17 cellular contexts compared by ENCODE assay signal in genomic region chr20:47454298-47455132, GRCh38. TPM values are rescaled to one million over a fixed set of nuclear protein-coding genes. Genes with fewer than 3 reads are reported as not detected.
A peak's percentile ranks its signal among the peaks of the same experiment; 100 is the strongest.
DNase-seq lines count a peak whose midpoint lies in the region; ATAC-seq and TF ChIP-seq lines count a peak whose summit lies in the region.
"Had no signal": no experiment of that assay in that cellular context is flagged by ENCODE, and none has a peak within 500 bp of the region (broad histone marks: within the 10 kb centered on the region; RNA-seq: fewer than 3 reads in every experiment).

No MANE protein-coding gene starts in this region.

- in situ Hi-C loops in transverse colon (cut with MboI; ENCODE audit: low pct_ligation_motif_present in 1 of 4, low pct_unique_long_range_greater_than_20kb in 1 of 4, low sequenced_read_pairs in 3 of 4) = no loop called here

- H3K4me3 ChIP-seq in transverse colon (no peak overlapping the region), colonic mucosa (no peak overlapping the region)
- H3K4me3 ChIP-seq: sigmoid colon, uterus had no signal

- no peaks in the 10 kb centered on the region for H3K36me3 ChIP-seq in transverse colon
- no peaks in the 10 kb centered on the region for H3K36me3 ChIP-seq in colonic mucosa
- H3K36me3 ChIP-seq: sigmoid colon, uterus had no signal

- no peak overlapping the region for H3K4me3 Mint-ChIP-seq in activated CD8-positive, alpha-beta T cell treated with anti-CD3 and anti-CD28 coated beads for 36 hours
- H3K4me3 Mint-ChIP-seq in activated CD8-positive, alpha-beta T cell treated with anti-CD3 and anti-CD28 coated beads, Interleukin-2, amount 10 ng/mL, durations not matched to agents 7 days and 5 days = no peak overlapping the region
- no peak overlapping the region for H3K4me3 Mint-ChIP-seq in activated naive CD8-positive, alpha-beta T cell treated with anti-CD3 and anti-CD28 coated beads, Interleukin-2, amount 50 U/mL, for 24 hours
- H3K4me3 Mint-ChIP-seq in type B pancreatic cell = peak overlapping the region; percentile 73

- 80 to 89% methylated on average over 3 to 10 of the region's 10 CpGs for WGBS in transverse colon (ENCODE audit: low coverage in 1 of 2), 2 donors

- no peaks in the 10 kb centered on the region for H3K9me3 ChIP-seq in transverse colon
- no peaks in the 10 kb centered on the region for H3K9me3 ChIP-seq in colonic mucosa
- H3K9me3 ChIP-seq: sigmoid colon, uterus had no signal

- ATAC-seq in activated CD8-positive, alpha-beta T cell treated with anti-CD3 and anti-CD28 coated beads for 36 hours = no peak
- ATAC-seq in activated CD8-positive, alpha-beta T cell treated with anti-CD3 and anti-CD28 coated beads, Interleukin-2, amount 10 ng/mL, durations not matched to agents 7 days and 5 days = no peak
- no peak for ATAC-seq in activated naive CD8-positive, alpha-beta T cell treated with anti-CD3 and anti-CD28 coated beads, Interleukin-2, amount 50 U/mL, for 24 hours

- H3K27me3 ChIP-seq in transverse colon (no peaks in the 10 kb centered on the region), colonic mucosa (no peaks in the 10 kb centered on the region)
- H3K27me3 ChIP-seq: sigmoid colon, uterus had no signal

- no peaks in the 10 kb centered on the region for H3K4me1 ChIP-seq in transverse colon
- H3K4me1 ChIP-seq in colonic mucosa = no peaks in the 10 kb centered on the region
- H3K4me1 ChIP-seq: sigmoid colon, uterus had no signal

- no peak for TF ChIP-seq CTCF in activated CD8-positive, alpha-beta T cell treated with anti-CD3 and anti-CD28 coated beads for 36 hours (IDR thresholded peaks at IDR 0.05)
- TF ChIP-seq CTCF in type B pancreatic cell (conservative IDR thresholded peaks at IDR 0.05) (no peak), transverse colon (IDR thresholded peaks at IDR 0.05) (no peak), colonic mucosa (IDR thresholded peaks at IDR 0.05) (no peak)

- POLR2A ChIA-PET in activated CD8-positive, alpha-beta T cell treated with anti-CD3 and anti-CD28 coated beads for 36 hours (lab: Charles Lee) = interaction anchor here (0.6 to 1.4 kb wide), 6 partner anchors 13 to 52 kb away, joined by 3 to 6 read pairs (median 4); partner anchors contain the start of gene NCOA3
- POLR2A ChIA-PET in activated CD8-positive, alpha-beta T cell treated with anti-CD3 and anti-CD28 coated beads, Interleukin-2, amount 10 ng/mL, durations not matched to agents 7 days and 5 days (lab: Charles Lee) = interaction anchor here (1.2 to 2.6 kb wide), 2 partner anchors 33 to 47 kb away, joined by 6 to 17 read pairs; partner anchors contain the start of gene NCOA3

- no peak for TF ChIP-seq POLR2A in transverse colon (IDR thresholded peaks at IDR 0.05)

- H3K27ac ChIP-seq in transverse colon = no peak overlapping the region
- no peak overlapping the region for H3K27ac ChIP-seq in colonic mucosa
- H3K27ac ChIP-seq: sigmoid colon, uterus had no signal

- intact Hi-C loops in activated CD8-positive, alpha-beta T cell treated with anti-CD3 and anti-CD28 coated beads for 36 hours (cut with micrococcal nuclease) = loop anchor here (5.0 kb wide), 1 partner anchor 48 kb away; the partner anchor contains the start of gene NCOA3
- intact Hi-C loops in transverse colon (cut with DNase I; ENCODE audit: low total_unique reads) = no loop called here
- intact Hi-C loops in colonic mucosa (cut with DNase I) = no loop called here

- H3K4me1 Mint-ChIP-seq in activated CD8-positive, alpha-beta T cell treated with anti-CD3 and anti-CD28 coated beads for 36 hours (ENCODE audit: low read depth) = peaks cover 54% of the 10 kb centered on the region
- peaks cover 42% of the 10 kb centered on the region for H3K4me1 Mint-ChIP-seq in activated CD8-positive, alpha-beta T cell treated with anti-CD3 and anti-CD28 coated beads, Interleukin-2, amount 10 ng/mL, durations not matched to agents 7 days and 5 days (ENCODE audit: low read depth)
- peaks cover 56% of the 10 kb centered on the region for H3K4me1 Mint-ChIP-seq in activated naive CD8-positive, alpha-beta T cell treated with anti-CD3 and anti-CD28 coated beads, Interleukin-2, amount 50 U/mL, for 24 hours
- H3K4me1 Mint-ChIP-seq in type B pancreatic cell (ENCODE audit: unreplicated experiment) = peaks cover 7% of the 10 kb centered on the region

- no peaks in the 10 kb centered on the region for H3K27me3 Mint-ChIP-seq in activated CD8-positive, alpha-beta T cell treated with anti-CD3 and anti-CD28 coated beads for 36 hours
- H3K27me3 Mint-ChIP-seq in activated CD8-positive, alpha-beta T cell treated with anti-CD3 and anti-CD28 coated beads, Interleukin-2, amount 10 ng/mL, durations not matched to agents 7 days and 5 days (ENCODE audit: low read depth) = no peaks in the 10 kb centered on the region
- H3K27me3 Mint-ChIP-seq in activated naive CD8-positive, alpha-beta T cell treated with anti-CD3 and anti-CD28 coated beads, Interleukin-2, amount 50 U/mL, for 24 hours = no peaks in the 10 kb centered on the region
- H3K27me3 Mint-ChIP-seq in type B pancreatic cell = no peaks in the 10 kb centered on the region
- H3K27me3 Mint-ChIP-seq: activated T-cell treated with anti-CD3 and anti-CD28 coated beads, Interleukin-2, amount 50 U/mL, for 24 hours had no signal

- peak overlapping the region; percentile 49 for H3K27ac Mint-ChIP-seq in activated CD8-positive, alpha-beta T cell treated with anti-CD3 and anti-CD28 coated beads for 36 hours
- no peak overlapping the region for H3K27ac Mint-ChIP-seq in activated CD8-positive, alpha-beta T cell treated with anti-CD3 and anti-CD28 coated beads, Interleukin-2, amount 10 ng/mL, durations not matched to agents 7 days and 5 days
- H3K27ac Mint-ChIP-seq in activated naive CD8-positive, alpha-beta T cell treated with anti-CD3 and anti-CD28 coated beads, Interleukin-2, amount 50 U/mL, for 24 hours = peak overlapping the region; percentile 28
- peak overlapping the region; percentile 96 for H3K27ac Mint-ChIP-seq in type B pancreatic cell

- no peak overlapping the region for H3K9ac ChIP-seq in colonic mucosa (ENCODE audit: low read depth in 2 of 2, low read length in 2 of 2)

- CTCF ChIA-PET in activated CD8-positive, alpha-beta T cell treated with anti-CD3 and anti-CD28 coated beads for 36 hours (lab: Charles Lee) = interaction anchor here (0.9 to 2.7 kb wide), 6 partner anchors 23 to 181 kb away, joined by 3 to 14 read pairs (median 4); no protein-coding TSS in a partner anchor
- CTCF ChIA-PET in activated CD8-positive, alpha-beta T cell treated with anti-CD3 and anti-CD28 coated beads, Interleukin-2, amount 10 ng/mL, durations not matched to agents 7 days and 5 days (lab: Charles Lee) = interaction anchor here (0.9 to 2.3 kb wide), 7 partner anchors 18 to 166 kb away, joined by 3 to 6 read pairs (median 4); no protein-coding TSS in a partner anchor

- no peak for DNase-seq in activated CD8-positive, alpha-beta T cell treated with anti-CD3 and anti-CD28 coated beads for 36 hours
- DNase-seq in activated CD8-positive, alpha-beta T cell treated with anti-CD3 and anti-CD28 coated beads, Interleukin-2, amount 10 ng/mL, durations not matched to agents 7 days and 5 days = no peak
- no peak for DNase-seq in activated naive CD8-positive, alpha-beta T cell treated with anti-CD3 and anti-CD28 coated beads, Interleukin-2, amount 50 U/mL, for 24 hours
- DNase-seq in iris pigment epithelial cell (ENCODE audit: low read depth) (peak; percentile 36), type B pancreatic cell (ENCODE audit: extremely low spot score, unreplicated experiment) (no peak), glomerular visceral epithelial cell (ENCODE audit: extremely low spot score) (no peak), transverse colon (no peak), colonic mucosa (no peak)
- DNase-seq: activated CD4-positive, CD25-positive, alpha-beta regulatory T cell; aorta; GDM1; NCI-H1105 treated with DMSO at 0.1 percent for 48 hours; NCI-H345; sigmoid colon; stimulated activated naive CD4-positive, alpha-beta T cell treated with Interleukin-2 at 50 U/mL for 16 hours; uterus had no signal

- H3K36me3 Mint-ChIP-seq in activated CD8-positive, alpha-beta T cell treated with anti-CD3 and anti-CD28 coated beads for 36 hours (ENCODE audit: low read depth) = no peaks in the 10 kb centered on the region
- H3K36me3 Mint-ChIP-seq in activated CD8-positive, alpha-beta T cell treated with anti-CD3 and anti-CD28 coated beads, Interleukin-2, amount 10 ng/mL, durations not matched to agents 7 days and 5 days (ENCODE audit: low read depth) = no peaks in the 10 kb centered on the region
- H3K36me3 Mint-ChIP-seq in activated naive CD8-positive, alpha-beta T cell treated with anti-CD3 and anti-CD28 coated beads, Interleukin-2, amount 50 U/mL, for 24 hours (ENCODE audit: low read depth) = no peaks in the 10 kb centered on the region
- H3K36me3 Mint-ChIP-seq in type B pancreatic cell = no peaks in the 10 kb centered on the region

- peaks cover 2% of the 10 kb centered on the region for H3K9me3 Mint-ChIP-seq in activated CD8-positive, alpha-beta T cell treated with anti-CD3 and anti-CD28 coated beads for 36 hours
- no peaks in the 10 kb centered on the region for H3K9me3 Mint-ChIP-seq in activated CD8-positive, alpha-beta T cell treated with anti-CD3 and anti-CD28 coated beads, Interleukin-2, amount 10 ng/mL, durations not matched to agents 7 days and 5 days (ENCODE audit: insufficient read depth)
- no peaks in the 10 kb centered on the region for H3K9me3 Mint-ChIP-seq in activated naive CD8-positive, alpha-beta T cell treated with anti-CD3 and anti-CD28 coated beads, Interleukin-2, amount 50 U/mL, for 24 hours
- no peaks in the 10 kb centered on the region for H3K9me3 Mint-ChIP-seq in type B pancreatic cell
- H3K9me3 Mint-ChIP-seq: activated T-cell treated with anti-CD3 and anti-CD28 coated beads, Interleukin-2, amount 50 U/mL, for 24 hours had no signal

- TF ChIP-seq EP300 in transverse colon (IDR thresholded peaks at IDR 0.05; ENCODE audit: low read depth) = no peak

RNA-seq across cellular contexts. Expression of gene NCOA3, which starts 47.2 kb away (rescaled TPM):
- total RNA-seq in activated CD8-positive, alpha-beta T cell treated with anti-CD3 and anti-CD28 coated beads for 36 hours = 10 to 100 TPM; 66.2 to 73.7 TPM
- total RNA-seq in activated CD8-positive, alpha-beta T cell treated with anti-CD3 and anti-CD28 coated beads, Interleukin-2, amount 10 ng/mL, durations not matched to agents 7 days and 5 days = 10 to 100 TPM; 57.4 to 60.1 TPM
- total RNA-seq in type B pancreatic cell (ENCODE audit: low replicate concordance) = 37.3 and 50.2 TPM in 2 replicates
- total RNA-seq in transverse colon = 10 to 100 TPM in 3 of 4 donors, 1 to 10 TPM in 1; 9.2 to 39.1 (median 22.3) TPM
- 10 to 100 TPM; 17.1 to 24.2 TPM for total RNA-seq in colonic mucosa
